In genomic region chr7:149474309-149475120, GRCh38 we compare ENCODE assay signal across 23 cellular contexts. TPM values are rescaled to one million over a fixed set of nuclear protein-coding genes. Genes with fewer than 3 reads are reported as not detected.
DNase-seq lines count a peak whose midpoint lies in the region; TF ChIP-seq lines count a peak whose summit lies in the region.
"Had no signal": no experiment of that assay in that cellular context is flagged by ENCODE, and none has a peak within 500 bp of the region (broad histone marks: within the 10 kb centered on the region; RNA-seq: fewer than 3 reads in every experiment).

No MANE protein-coding gene starts in this region.

- peaks cover 39% of the 10 kb centered on the region for H3K36me3 Mint-ChIP-seq in glutamatergic neuron (ENCODE audit: unreplicated experiment)

- H3F3A ChIP-seq in Loucy (ENCODE audit: low read depth) = no peaks in the 10 kb centered on the region

- no peak overlapping the region for H3K4me3 ChIP-seq in Loucy (ENCODE audit: low read length, poor library complexity, severe bottlenecking)
- H3K4me3 ChIP-seq in kidney epithelial cell (ENCODE audit: low read depth, low read length) = no peak overlapping the region
- no peak overlapping the region for H3K4me3 ChIP-seq in spleen
- H3K4me3 ChIP-seq: heart left ventricle, tibial artery had no signal

- WGBS in spleen, 5 donors = 95 to 97% (median 95%) methylated on average over 59 to 77 of the region's 77 CpGs

- DNase-seq in kidney epithelial cell (ENCODE audit: low read depth) (no peak), spleen (peak; percentile 71), NCI-H187 treated with DMSO at 0.1 percent for 48 hours (lab: John Stamatoyannopoulos, UW) (no peak), glutamatergic neuron (no peak)
- DNase-seq in effector CD8-positive, alpha-beta T cell (lab: John Stamatoyannopoulos, UW) = no peak
- DNase-seq: activated CD8-positive, alpha-beta memory T cell treated with anti-CD3 and anti-CD28 coated beads, Interleukin-2, amount 50 U/mL, for 48 hours; activated naive CD8-positive, alpha-beta T cell treated with anti-CD3 and anti-CD28 coated beads, Interleukin-2, amount 10 ng/mL, durations not matched to agents 7 days and 5 days; CD4-positive, CD25-positive, alpha-beta regulatory T cell; cerebellar nuclear complex; GOT3; left cardiac atrium; mesendoderm; NCI-H1092 treated with DMSO at 0.1 percent for 48 hours; NCI-H1930; NCI-H2227 treated with DMSO at 0.1 percent for 48 hours; stimulated activated CD4-positive, alpha-beta T cell treated with anti-CD3 and anti-CD28 coated beads, Interleukin-12 subunit alpha, Interleukin-12 subunit beta, amount 100 ng/mL, for 4 hours; stimulated activated CD4-positive, alpha-beta T cell treated with anti-CD3 and anti-CD28 coated beads, Interleukin-4, amount 100 ng/mL, for 24 hours; stimulated activated naive CD4-positive, alpha-beta T cell treated with Interleukin-2 at 50 U/mL for 16 hours; tibial artery had no signal

- TF ChIP-seq POLR2A in spleen (IDR thresholded peaks at IDR 0.05) = no peak

- no peak overlapping the region for H3K4me3 Mint-ChIP-seq in glutamatergic neuron (ENCODE audit: unreplicated experiment)
- H3K4me3 Mint-ChIP-seq: activated naive CD8-positive, alpha-beta T cell treated with anti-CD3 and anti-CD28 coated beads, Interleukin-2, amount 10 ng/mL, durations not matched to agents 7 days and 5 days; CD4-positive, CD25-positive, alpha-beta regulatory T cell; naive thymus-derived CD4-positive, alpha-beta T cell had no signal

- no peaks in the 10 kb centered on the region for H4K20me1 ChIP-seq in Loucy (ENCODE audit: insufficient read depth, low read length, poor library complexity, severe bottlenecking)

- no peak overlapping the region for H3K4me2 ChIP-seq in Loucy (ENCODE audit: low read depth, low read length, poor library complexity, severe bottlenecking)

- no peak overlapping the region for H3K27ac ChIP-seq in spleen
- H3K27ac ChIP-seq: heart left ventricle, tibial artery had no signal

- H3K27me3 ChIP-seq in Loucy (ENCODE audit: insufficient read depth, low read length, poor library complexity, severe bottlenecking) (no peaks in the 10 kb centered on the region), kidney epithelial cell (ENCODE audit: control insufficient read depth, insufficient read depth, low read length) (no peaks in the 10 kb centered on the region), spleen (replicated peaks in 1 of 7) (no peaks in the 10 kb centered on the region)
- H3K27me3 ChIP-seq: heart left ventricle, tibial artery had no signal

- peaks cover 6% of the 10 kb centered on the region for H3K9me3 ChIP-seq in Loucy (ENCODE audit: insufficient read depth, low read depth, low read length)
- H3K9me3 ChIP-seq in spleen = peaks cover 0 to 8% (median 7%) of the 10 kb centered on the region in 8 donors
- H3K9me3 ChIP-seq: tibial artery had no signal

- peaks cover 2% of the 10 kb centered on the region for H3K4me1 Mint-ChIP-seq in glutamatergic neuron (ENCODE audit: low read depth, unreplicated experiment)

- H3K27me3 Mint-ChIP-seq in glutamatergic neuron (ENCODE audit: unreplicated experiment) = no peaks in the 10 kb centered on the region
- H3K27me3 Mint-ChIP-seq: activated naive CD8-positive, alpha-beta T cell treated with anti-CD3 and anti-CD28 coated beads, Interleukin-2, amount 10 ng/mL, durations not matched to agents 7 days and 5 days; CD4-positive, CD25-positive, alpha-beta regulatory T cell; naive thymus-derived CD4-positive, alpha-beta T cell had no signal

- H3K36me3 ChIP-seq in Loucy (ENCODE audit: insufficient read depth, low read length) = peaks cover 74% of the 10 kb centered on the region; the same call in 1 of the 2 replicates
- peaks cover 5% of the 10 kb centered on the region for H3K36me3 ChIP-seq in kidney epithelial cell (ENCODE audit: control insufficient read depth, insufficient read depth, low read length)
- peaks cover 0 to 96% (median 63%) of the 10 kb centered on the region in 6 donors for H3K36me3 ChIP-seq in spleen

- no peaks in the 10 kb centered on the region for H3K79me2 ChIP-seq in Loucy (ENCODE audit: insufficient read depth, low read length)

- peaks cover 4% of the 10 kb centered on the region for H3K9me3 Mint-ChIP-seq in glutamatergic neuron (ENCODE audit: unreplicated experiment)

- H3K9me2 ChIP-seq in Loucy (replicated peaks; ENCODE audit: low read depth, low read length) = no peaks in the 10 kb centered on the region

- no peaks in the 10 kb centered on the region for H3K4me1 ChIP-seq in Loucy (ENCODE audit: insufficient read depth, low read length, poor library complexity, severe bottlenecking)
- H3K4me1 ChIP-seq in spleen = no peaks in the 10 kb centered on the region
- H3K4me1 ChIP-seq: heart left ventricle, tibial artery had no signal

- TF ChIP-seq CTCF in GM12874 (IDR thresholded peaks at IDR 0.05; ENCODE audit: insufficient read depth, low read depth, low read length) = peak; percentile 14; the same call in 1 of the 2 replicates
- TF ChIP-seq CTCF in Loucy (conservative IDR thresholded peaks at IDR 0.05; ENCODE audit: low read length) = peak; percentile 26; the same call in 1 of the 2 replicates
- peak; percentile 11 for TF ChIP-seq CTCF in kidney epithelial cell (IDR thresholded peaks at IDR 0.05; ENCODE audit: insufficient read depth, low read length, poor library complexity, severe bottlenecking)
- TF ChIP-seq CTCF in spleen (IDR thresholded peaks at IDR 0.05 in 8 of 11, conservative IDR thresholded peaks at IDR 0.05 in 3 of 11) = no peak
- TF ChIP-seq CTCF in glutamatergic neuron (IDR thresholded peaks at IDR 0.05; ENCODE audit: partially characterized antibody, unreplicated experiment) = no peak

- H3K9ac ChIP-seq in Loucy (ENCODE audit: low read depth, low read length, poor library complexity, severe bottlenecking) = no peak overlapping the region

- H3K27ac Mint-ChIP-seq in glutamatergic neuron (ENCODE audit: unreplicated experiment) = no peak overlapping the region
- H3K27ac Mint-ChIP-seq: activated naive CD8-positive, alpha-beta T cell treated with anti-CD3 and anti-CD28 coated beads, Interleukin-2, amount 10 ng/mL, durations not matched to agents 7 days and 5 days; CD4-positive, CD25-positive, alpha-beta regulatory T cell had no signal

- H2AFZ ChIP-seq in Loucy (ENCODE audit: low read length) = no peak overlapping the region

- intact Hi-C loops in spleen (cut with DNase I; ENCODE audit: low total_unique reads) = no loop called here

RNA-seq across cellular contexts. Expression of gene ZNF777, which starts 13.7 kb away (rescaled TPM):
- 14.4 and 17.1 TPM in 2 replicates for total RNA-seq in kidney epithelial cell
- 10 to 100 TPM in 5 of 7 donors, 1 to 10 TPM in 2; 9.3 to 12.6 (median 10.5) TPM for total RNA-seq in spleen
- polyA plus RNA-seq in spleen = 1 to 10 TPM; 3.4 to 7.7 (median 4.3) TPM
- total RNA-seq in glutamatergic neuron (ENCODE audit: unreplicated experiment) = 18.0 TPM

RNA-seq across cellular contexts. Expression of gene ZNF746, which starts 23.1 kb away (rescaled TPM):
- total RNA-seq in kidney epithelial cell (24.2 and 30.3 TPM in 2 replicates), spleen (10 to 100 TPM; 27.4 to 46.5 (median 34.8) TPM), glutamatergic neuron (ENCODE audit: unreplicated experiment) (22.8 TPM)
- 10 to 100 TPM in 1 of 3 donors, 1 to 10 TPM in 2; 6.1 to 12.5 (median 8.2) TPM for polyA plus RNA-seq in spleen

Comparison
In these comparisons a context has a peak if more than half of its experiments do, and no peak if none do; other contexts are left out.
1. CTCF ChIP-seq: peak in GM12874 (single experiment), Loucy (single experiment) and kidney epithelial cell (single experiment); none in spleen (0 of 11) and glutamatergic neuron (single experiment).